In the genomic region with DNA sequence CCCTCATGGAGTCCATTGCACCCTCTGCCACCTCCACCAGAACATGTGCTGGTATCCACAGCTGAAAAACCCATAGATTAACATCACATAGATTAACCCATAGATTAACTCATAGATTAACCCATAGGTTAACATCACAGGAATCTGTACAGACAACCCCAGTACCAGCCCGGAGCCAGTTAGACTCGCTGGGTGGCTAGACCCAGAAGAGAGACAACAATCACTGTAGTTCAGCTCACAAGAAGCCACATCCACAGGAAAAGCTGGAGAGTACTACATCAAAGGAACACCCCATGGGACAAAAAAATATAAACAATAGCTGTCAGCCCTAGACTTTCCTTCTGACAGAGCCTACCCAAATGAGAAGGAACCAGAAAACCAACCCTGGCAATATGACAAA, we compare ENCODE assay signal across 10 cellular contexts. TPM values are rescaled to one million over a fixed set of nuclear protein-coding genes. Genes with fewer than 3 reads are reported as not detected.
DNase-seq lines count a peak whose midpoint lies in the region; ATAC-seq lines count a peak whose summit lies in the region.
"Had no signal": no experiment of that assay in that cellular context is flagged by ENCODE, and none has a peak within 500 bp of the region (broad histone marks: within the 10 kb centered on the region; RNA-seq: fewer than 3 reads in every experiment).

No MANE protein-coding gene starts in this region.

- H3K79me2 ChIP-seq in Karpas-422 (ENCODE audit: low read length): no peaks in the 10 kb centered on the region

- no peaks in the 10 kb centered on the region for H3K27me3 ChIP-seq in CD4-positive, alpha-beta memory T cell (ENCODE audit: insufficient read depth, low read length)
- H3K27me3 ChIP-seq in Karpas-422 (ENCODE audit: low read length) (no peaks in the 10 kb centered on the region), HAP-1 (ENCODE audit: low read depth) (no peaks in the 10 kb centered on the region)

- no peaks in the 10 kb centered on the region for H3K27me3 Mint-ChIP-seq in CD4-positive, alpha-beta memory T cell
- no peaks in the 10 kb centered on the region for H3K27me3 Mint-ChIP-seq in dendritic cell treated with granulocyte-macrophage colony-stimulating factor and Interleukin-4, amounts not matched to agents 40 ng/mL and 50 ng/mL, for 4 days
- H3K27me3 Mint-ChIP-seq in natural killer cell treated with Interleukin-12 subunit alpha and Interleukin-12 subunit beta and Interleukin-15 and Interleukin-18, amount 100 ng/mL, for 72 hours: no peaks in the 10 kb centered on the region

- in situ Hi-C loops in HAP-1 (cut with MboI; ENCODE audit: low sequenced_read_pairs): no loop called here

- no peaks in the 10 kb centered on the region for H3K9me3 Mint-ChIP-seq in CD4-positive, alpha-beta memory T cell
- H3K9me3 Mint-ChIP-seq in dendritic cell treated with granulocyte-macrophage colony-stimulating factor and Interleukin-4, amounts not matched to agents 40 ng/mL and 50 ng/mL, for 4 days: no peaks in the 10 kb centered on the region
- peaks cover 10% of the 10 kb centered on the region for H3K9me3 Mint-ChIP-seq in natural killer cell treated with Interleukin-12 subunit alpha and Interleukin-12 subunit beta and Interleukin-15 and Interleukin-18, amount 100 ng/mL, for 72 hours

- no peaks in the 10 kb centered on the region for H3K9me2 ChIP-seq in Karpas-422 (replicated peaks; ENCODE audit: insufficient read depth, low read length)

- no peak overlapping the region for H3K9ac ChIP-seq in Karpas-422 (ENCODE audit: low read length)

- peaks cover 75% of the 10 kb centered on the region for H3K4me1 ChIP-seq in CD4-positive, alpha-beta memory T cell (ENCODE audit: insufficient read depth, low read length)
- H3K4me1 ChIP-seq in Karpas-422 (ENCODE audit: low read length) (peaks cover 75% of the 10 kb centered on the region), HAP-1 (peaks cover 36% of the 10 kb centered on the region)
- H3K4me1 ChIP-seq: prostate gland had no signal

- peak overlapping the region; percentile 89 to 96 (median 95) for H3K27ac Mint-ChIP-seq in CD4-positive, alpha-beta memory T cell
- H3K27ac Mint-ChIP-seq in dendritic cell treated with granulocyte-macrophage colony-stimulating factor and Interleukin-4, amounts not matched to agents 40 ng/mL and 50 ng/mL, for 4 days: peak overlapping the region; percentile 90
- H3K27ac Mint-ChIP-seq in natural killer cell treated with Interleukin-12 subunit alpha and Interleukin-12 subunit beta and Interleukin-15 and Interleukin-18, amount 100 ng/mL, for 72 hours: peak overlapping the region; percentile 51 to 81

- H3K9me3 ChIP-seq in CD4-positive, alpha-beta memory T cell (ENCODE audit: control insufficient read depth in 1 of 2, low read length in 2 of 2): no peaks in the 10 kb centered on the region
- H3K9me3 ChIP-seq in Karpas-422 (ENCODE audit: low read length): no peaks in the 10 kb centered on the region
- H3K9me3 ChIP-seq in HAP-1: no peaks in the 10 kb centered on the region
- H3K9me3 ChIP-seq: prostate gland had no signal

- peak overlapping the region; percentile 72 for H3K27ac ChIP-seq in CD4-positive, alpha-beta memory T cell (ENCODE audit: low read depth, low read length)
- H3K27ac ChIP-seq in Karpas-422 (ENCODE audit: low read length): peak overlapping the region; percentile 41

- peak; percentile 56 to 79 (median 60) for DNase-seq in CD4-positive, alpha-beta memory T cell
- DNase-seq in Karpas-422 (no peak), HAP-1 (ENCODE audit: low spot score in 2 of 2) (no peak), putamen (ENCODE audit: low spot score) (no peak), NCI-H146 treated with DMSO at 0.1 percent for 48 hours (lab: John Stamatoyannopoulos, UW; ENCODE audit: unreplicated experiment) (no peak)
- no peak for DNase-seq in natural killer cell treated with Interleukin-12 subunit alpha and Interleukin-12 subunit beta and Interleukin-15 and Interleukin-18, amount 100 ng/mL, for 72 hours (ENCODE audit: low spot score)
- DNase-seq in stimulated activated CD8-positive, alpha-beta memory T cell treated with anti-CD3 and anti-CD28 coated beads, Interleukin-4, amount 100 ng/mL, for 48 hours: no peak
- DNase-seq: NCI-H2081 had no signal

- no peak for ATAC-seq in natural killer cell treated with Interleukin-12 subunit alpha and Interleukin-12 subunit beta and Interleukin-15 and Interleukin-18, amount 100 ng/mL, for 72 hours

- H2AFZ ChIP-seq in Karpas-422 (ENCODE audit: low read length): no peak overlapping the region

- peak overlapping the region; percentile 66 to 89 (median 78) for H3K4me3 Mint-ChIP-seq in CD4-positive, alpha-beta memory T cell
- H3K4me3 Mint-ChIP-seq in dendritic cell treated with granulocyte-macrophage colony-stimulating factor and Interleukin-4, amounts not matched to agents 40 ng/mL and 50 ng/mL, for 4 days: no peak overlapping the region
- no peak overlapping the region for H3K4me3 Mint-ChIP-seq in natural killer cell treated with Interleukin-12 subunit alpha and Interleukin-12 subunit beta and Interleukin-15 and Interleukin-18, amount 100 ng/mL, for 72 hours

- peaks cover 67 to 88% (median 77%) of the 10 kb centered on the region in 4 donors for H3K4me1 Mint-ChIP-seq in CD4-positive, alpha-beta memory T cell
- peaks cover 70% of the 10 kb centered on the region for H3K4me1 Mint-ChIP-seq in dendritic cell treated with granulocyte-macrophage colony-stimulating factor and Interleukin-4, amounts not matched to agents 40 ng/mL and 50 ng/mL, for 4 days (ENCODE audit: low read depth)
- H3K4me1 Mint-ChIP-seq in natural killer cell treated with Interleukin-12 subunit alpha and Interleukin-12 subunit beta and Interleukin-15 and Interleukin-18, amount 100 ng/mL, for 72 hours (ENCODE audit: low read depth in 2 of 2): peaks cover 51 to 62% of the 10 kb centered on the region in 2 donors

- peaks cover 3 to 13% of the 10 kb centered on the region in 2 donors for H3K36me3 Mint-ChIP-seq in CD4-positive, alpha-beta memory T cell
- peaks cover 5% of the 10 kb centered on the region for H3K36me3 Mint-ChIP-seq in dendritic cell treated with granulocyte-macrophage colony-stimulating factor and Interleukin-4, amounts not matched to agents 40 ng/mL and 50 ng/mL, for 4 days (ENCODE audit: low read depth)
- peaks cover 19% of the 10 kb centered on the region for H3K36me3 Mint-ChIP-seq in natural killer cell treated with Interleukin-12 subunit alpha and Interleukin-12 subunit beta and Interleukin-15 and Interleukin-18, amount 100 ng/mL, for 72 hours

- CTCF ChIA-PET in CD4-positive, alpha-beta memory T cell (lab: Charles Lee; ENCODE audit: partially characterized antibody): interaction anchor here (0.9 to 5.4 kb wide), 10 partner anchors 9 to 54 kb away, joined by 3 to 30 read pairs (median 8); no protein-coding TSS in a partner anchor

- H4K20me1 ChIP-seq in Karpas-422 (ENCODE audit: insufficient read depth, low read depth, low read length): no peaks in the 10 kb centered on the region

- H3K4me3 ChIP-seq in CD4-positive, alpha-beta memory T cell (ENCODE audit: low read length in 2 of 2): peak overlapping the region in 1 of 2 donors; percentile 6
- H3K4me3 ChIP-seq in Karpas-422 (ENCODE audit: low read length) (no peak overlapping the region), HAP-1 (no peak overlapping the region)
- H3K4me3 ChIP-seq: prostate gland had no signal

- no peak overlapping the region for H3K4me2 ChIP-seq in Karpas-422 (ENCODE audit: low read depth, low read length, poor library complexity, severe bottlenecking)

- no peaks in the 10 kb centered on the region for H3K36me3 ChIP-seq in CD4-positive, alpha-beta memory T cell (ENCODE audit: insufficient read depth, low read length)
- no peaks in the 10 kb centered on the region for H3K36me3 ChIP-seq in Karpas-422 (ENCODE audit: insufficient read depth, low read length)
- H3K36me3 ChIP-seq in HAP-1 (replicated peaks): no peaks in the 10 kb centered on the region
- H3K36me3 ChIP-seq: prostate gland had no signal

- intact Hi-C loops in CD4-positive, alpha-beta memory T cell (cut with micrococcal nuclease): loop anchor here (1.0 kb wide), 2 partner anchors 13 to 32 kb away; no protein-coding TSS in a partner anchor
- intact Hi-C loops in dendritic cell treated with granulocyte-macrophage colony-stimulating factor and Interleukin-4, amounts not matched to agents 40 ng/mL and 50 ng/mL, for 4 days (cut with micrococcal nuclease): no loop called here

- POLR2A ChIA-PET in CD4-positive, alpha-beta memory T cell (lab: Charles Lee; ENCODE audit: partially characterized antibody): interaction anchor here (0.7 to 2.1 kb wide), 6 partner anchors 9 to 190 kb away, joined by 3 to 9 read pairs (median 4); a partner anchor contains a TSS

RNA-seq across cellular contexts. Expression of a gene that starts 25.1 kb away (rescaled TPM):
- total RNA-seq in CD4-positive, alpha-beta memory T cell: 10 to 100 TPM; 83.2 to 88.5 TPM
- polyA plus RNA-seq in CD4-positive, alpha-beta memory T cell: 10 to 100 TPM; 20.4 to 41.0 TPM
- 55.6 and 107 TPM in 2 replicates for total RNA-seq in Karpas-422 (2014; rRNA removed; shearing (Covaris generic); ENCODE audit: low replicate concordance)
- 100 to 1,000 TPM in 1 of 2 donors, 10 to 100 TPM in 1; 59.0 to 159 TPM for total RNA-seq in natural killer cell treated with Interleukin-12 subunit alpha and Interleukin-12 subunit beta and Interleukin-15 and Interleukin-18, amount 100 ng/mL, for 72 hours

RNA-seq across cellular contexts. Expression of a gene that starts 36.3 kb away (rescaled TPM):
- 10 to 100 TPM; 56.7 to 58.0 TPM for total RNA-seq in CD4-positive, alpha-beta memory T cell
- 100 to 1,000 TPM; 126 to 159 TPM for polyA plus RNA-seq in CD4-positive, alpha-beta memory T cell
- 0.22 TPM in 1 of 2 replicates, not detected in the other for total RNA-seq in Karpas-422 (2014; rRNA removed; shearing (Covaris generic); ENCODE audit: low replicate concordance)
- total RNA-seq in natural killer cell treated with Interleukin-12 subunit alpha and Interleukin-12 subunit beta and Interleukin-15 and Interleukin-18, amount 100 ng/mL, for 72 hours: 100 to 1,000 TPM; 103 to 275 TPM

Comparison
In these comparisons a context has a peak if more than half of its experiments do, and no peak if none do; other contexts are left out.
1. DNase-seq: peak in CD4-positive, alpha-beta memory T cell (5 of 5); none in Karpas-422 (single experiment), natural killer cell treated with Interleukin-12 subunit alpha and Interleukin-12 subunit beta and Interleukin-15 and Interleukin-18, amount 100 ng/mL, for 72 hours (single experiment), stimulated activated CD8-positive, alpha-beta memory T cell treated with anti-CD3 and anti-CD28 coated beads, Interleukin-4, amount 100 ng/mL, for 48 hours (single experiment), HAP-1 (0 of 2), putamen (single experiment) and NCI-H146 treated with DMSO at 0.1 percent for 48 hours (single experiment).
2. H3K4me3 Mint-ChIP-seq: peak in CD4-positive, alpha-beta memory T cell (8 of 8); none in dendritic cell treated with granulocyte-macrophage colony-stimulating factor and Interleukin-4, amounts not matched to agents 40 ng/mL and 50 ng/mL, for 4 days (single experiment) and natural killer cell treated with Interleukin-12 subunit alpha and Interleukin-12 subunit beta and Interleukin-15 and Interleukin-18, amount 100 ng/mL, for 72 hours (single experiment).
3. RNA of a gene that starts 36.3 kb away (total RNA-seq): 103 to 275 TPM in natural killer cell treated with Interleukin-12 subunit alpha and Interleukin-12 subunit beta and Interleukin-15 and Interleukin-18, amount 100 ng/mL, for 72 hours and 56.7 to 58.0 TPM in CD4-positive, alpha-beta memory T cell; 0.22 TPM in Karpas-422; every median in the first group is over 10 times any median in the second.
4. Peak in every context shown above with its lines, with median percentiles within 50 percentile points of each other: H3K27ac Mint-ChIP-seq.